In genomic region chr6:37793067-37793466, GRCh38 we compare ENCODE assay signal across 18 cellular contexts.
"Had no signal": no experiment of that assay in that cellular context is flagged by ENCODE, and none has a peak within 500 bp of the region (broad histone marks: within the 10 kb centered on the region; RNA-seq: fewer than 3 reads in every experiment).

No MANE protein-coding gene starts in this region.

- H3K9me3 ChIP-seq: ascending aorta, gastrocnemius medialis, heart left ventricle, left ventricle myocardium inferior, prostate gland, right atrium auricular region had no signal

- H3K4me3 ChIP-seq: ascending aorta, gastrocnemius medialis, heart left ventricle, left ventricle myocardium inferior, prostate gland, right atrium auricular region, skin epidermis had no signal

- DNase-seq: activated CD4-positive, alpha-beta T cell treated with anti-CD3 and anti-CD28 coated beads, Interleukin-2, amount 50 U/mL, for 1 hour; activated CD4-positive, CD25-positive, alpha-beta regulatory T cell treated with anti-CD3 and anti-CD28 coated beads, Interleukin-2, amount 50 U/mL, for 72 hours; activated CD8-positive, alpha-beta memory T cell treated with anti-CD3 and anti-CD28 coated beads, Interleukin-2, amount 50 U/mL, for 4 hours; activated effector memory CD4-positive, alpha-beta T cell treated with anti-CD3 and anti-CD28 coated beads, Interleukin-2, amount 50 U/mL, for 16 hours; activated T-cell treated with anti-CD3 and anti-CD28 coated beads, Interleukin-2, amount 50 U/mL, for 4 hours; effector CD8-positive, alpha-beta T cell; gastrocnemius medialis; heart left ventricle; kidney glomerular epithelial cell; left ventricle myocardium inferior; mammary epithelial cell; stimulated activated CD4-positive, alpha-beta T cell treated with anti-CD3 and anti-CD28 coated beads, Interleukin-2, amount 100 ng/mL, for 48 hours; stimulated activated naive CD8-positive, alpha-beta T cell treated with anti-CD3 and anti-CD28 coated beads, Interleukin-15, amount 100 ng/mL, for 72 hours had no signal

- H3K4me1 ChIP-seq: prostate gland had no signal

- H3K36me3 ChIP-seq: ascending aorta, gastrocnemius medialis, heart left ventricle, left ventricle myocardium inferior, prostate gland, right atrium auricular region had no signal

- H3K27me3 ChIP-seq: ascending aorta, gastrocnemius medialis, heart left ventricle, right atrium auricular region had no signal

- ATAC-seq: activated T-cell treated with anti-CD3 and anti-CD28 coated beads, Interleukin-2, amount 50 U/mL, for 4 hours; gastrocnemius medialis; heart left ventricle; stimulated activated naive CD8-positive, alpha-beta T cell treated with anti-CD3 and anti-CD28 coated beads, Interleukin-15, amount 100 ng/mL, for 72 hours had no signal

- H3K27ac ChIP-seq: ascending aorta, gastrocnemius medialis, heart left ventricle, left ventricle myocardium inferior, prostate gland, right atrium auricular region, skin epidermis, VCaP had no signal
